Comparison of ENCODE assay signal across 8 cellular contexts in the genomic region with DNA sequence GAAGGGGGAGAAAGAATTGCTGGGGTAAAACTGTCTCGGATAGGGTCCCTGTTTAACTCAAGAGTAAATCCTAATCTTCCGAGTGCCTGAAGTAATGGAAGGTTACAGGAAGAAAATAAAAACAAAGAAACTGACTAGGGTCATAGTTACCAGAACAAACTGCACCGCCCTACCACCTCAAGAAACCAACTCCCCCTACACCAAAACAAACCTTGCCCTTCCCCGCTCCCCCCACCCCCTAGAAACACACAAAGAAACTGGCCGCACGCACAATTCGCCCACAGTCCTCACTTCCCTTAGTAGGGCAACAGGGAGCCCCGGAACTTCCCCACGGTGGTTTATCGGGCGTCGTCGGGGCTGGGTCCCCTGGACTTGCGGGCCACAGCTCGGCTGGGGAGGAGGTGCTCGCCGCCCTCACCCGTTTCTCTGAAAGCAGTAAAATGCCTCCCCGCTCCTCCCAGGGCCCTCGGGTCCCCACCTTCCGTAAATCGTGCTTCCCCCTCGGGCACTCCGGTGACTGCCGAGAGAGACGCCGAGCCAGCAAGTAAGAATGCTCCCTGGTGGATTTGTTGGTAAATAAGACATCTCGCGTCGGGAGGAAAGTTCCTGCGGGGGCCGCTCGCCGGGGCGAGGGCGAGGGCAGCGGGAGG. TPM values are rescaled to one million over a fixed set of nuclear protein-coding genes. Genes with fewer than 3 reads are reported as not detected.
DNase-seq lines count a peak whose midpoint lies in the region; ATAC-seq, FAIRE-seq and TF ChIP-seq lines count a peak whose summit lies in the region.

No MANE protein-coding gene starts in this region.

- H3K9me3 ChIP-seq in kidney (ENCODE audit: control insufficient read depth in 1 of 2, low read length in 2 of 2), result no peaks in the 10 kb centered on the region

- peak overlapping the region; percentile 74 to 85 for H3K9ac ChIP-seq in kidney (ENCODE audit: low read length in 2 of 2)

- intact Hi-C loops in kidney (cut with DNase I), result no loop called here

- H3K4me3 ChIP-seq in kidney (ENCODE audit: low read length in 2 of 2), result peak overlapping the region; percentile 72 to 86

- no peak for FAIRE-seq in kidney (lab: Jason Lieb, UNC)

- peak overlapping the region; percentile 88 to 92 for H3K27ac ChIP-seq in kidney (ENCODE audit: low read depth in 2 of 2, low read length in 2 of 2)

- peak; percentile 8 for DNase-seq in Ammon's horn (ENCODE audit: low spot score)
- DNase-seq in SK-N-DZ (ENCODE audit: low spot score), result peak; percentile 25
- peak; percentile 41 for DNase-seq in amniotic epithelial cell (ENCODE audit: low read depth)
- DNase-seq in kidney, result peak; percentile 87
- peak; percentile 48 for DNase-seq in stimulated activated CD4-positive, alpha-beta T cell treated with anti-CD3 and anti-CD28 coated beads, Interleukin-4, amount 100 ng/mL, for 1 hour
- no peak for DNase-seq in putamen (ENCODE audit: low spot score)

- H3K4me1 ChIP-seq in kidney (ENCODE audit: control insufficient read depth in 1 of 2, insufficient read depth in 1 of 2, low read depth in 1 of 2, low read length in 2 of 2), result peaks cover 0 to 13% of the 10 kb centered on the region in 2 donors

- ATAC-seq in GM19023 (IDR thresholded peaks at IDR 0.05; ENCODE audit: unreplicated experiment), result peak; percentile 26
- peak; percentile 6 for ATAC-seq in HG03378 (IDR thresholded peaks at IDR 0.05; ENCODE audit: unreplicated experiment)

- no peaks in the 10 kb centered on the region for H3K36me3 ChIP-seq in kidney (ENCODE audit: control insufficient read depth in 1 of 2, insufficient read depth in 2 of 2, low read length in 2 of 2)

- TF ChIP-seq CTCF in kidney (IDR thresholded peaks at IDR 0.05; ENCODE audit: borderline replicate concordance, extremely low read depth, insufficient read depth), result no peak

RNA-seq across cellular contexts. Expression of a gene that starts 2.4 kb away (rescaled TPM):
- 243 and 376 TPM in 2 replicates for polyA plus RNA-seq in SK-N-DZ (2014; cell fraction: cytosol; rRNA removed)
- polyA plus RNA-seq in SK-N-DZ (2014; cell fraction: nucleus; rRNA removed), result 93.4 and 146 TPM in 2 replicates
- total RNA-seq in kidney, result 96.2 TPM
- polyA plus RNA-seq in kidney (ENCODE audit: insufficient read depth, low read depth, low replicate concordance), result 33.1 TPM
